17 cellular contexts compared by ENCODE assay signal in genomic region chr14:93239869-93240677, GRCh38. TPM values are rescaled to one million over a fixed set of nuclear protein-coding genes. Genes with fewer than 3 reads are reported as not detected.
DNase-seq lines count a peak whose midpoint lies in the region; ATAC-seq and TF ChIP-seq lines count a peak whose summit lies in the region.
"Had no signal": no experiment of that assay in that cellular context is flagged by ENCODE, and none has a peak within 500 bp of the region (broad histone marks: within the 10 kb centered on the region; RNA-seq: fewer than 3 reads in every experiment).

No MANE protein-coding gene starts in this region.

- H3K4me3 Mint-ChIP-seq in glutamatergic neuron (ENCODE audit: unreplicated experiment) = no peak overlapping the region
- H3K4me3 Mint-ChIP-seq: activated B cell treated with CpG ODN at 0.5 μM for 24 hours, B cell, neural progenitor cell had no signal

- H3K9ac ChIP-seq in GM23248 = no peak overlapping the region
- H3K9ac ChIP-seq: neural progenitor cell had no signal

- in situ Hi-C loops in GM23248 (cut with MboI) = loop anchor here (25.0 kb wide), 1 partner anchor 297 kb away; no protein-coding TSS in a partner anchor

- H3K27ac Mint-ChIP-seq in glutamatergic neuron (ENCODE audit: unreplicated experiment) = no peak overlapping the region
- H3K27ac Mint-ChIP-seq: activated B cell treated with CpG ODN at 0.5 μM for 24 hours, B cell, neural progenitor cell had no signal

- TF ChIP-seq EP300 in stomach (IDR thresholded peaks at IDR 0.05) = no peak

- peaks cover 5% of the 10 kb centered on the region for H3K4me1 Mint-ChIP-seq in glutamatergic neuron (ENCODE audit: low read depth, unreplicated experiment)
- H3K4me1 Mint-ChIP-seq: activated B cell treated with CpG ODN at 0.5 μM for 24 hours, B cell, neural progenitor cell had no signal

- intact Hi-C loops in testis (cut with DNase I; ENCODE audit: low total_unique reads) (no loop called here), stomach (cut with DNase I; ENCODE audit: low total_unique reads) (no loop called here)

- ATAC-seq in RWPE2 (ENCODE audit: low read depth) (peak; percentile 98), GM19463 (IDR thresholded peaks at IDR 0.05; ENCODE audit: unreplicated experiment) (no peak)
- ATAC-seq: left ventricle myocardium superior, upper lobe of right lung had no signal

- peaks cover 15% of the 10 kb centered on the region for H3K4me1 ChIP-seq in GM23248 (ENCODE audit: insufficient read depth)
- H3K4me1 ChIP-seq in RWPE2 (ENCODE audit: insufficient read depth, poor library complexity, severe bottlenecking) = peaks cover 12% of the 10 kb centered on the region
- H3K4me1 ChIP-seq in testis = no peaks in the 10 kb centered on the region
- H3K4me1 ChIP-seq in stomach = no peaks in the 10 kb centered on the region
- H3K4me1 ChIP-seq: neural progenitor cell, SJCRH30, upper lobe of right lung had no signal

- no peaks in the 10 kb centered on the region for H3K79me2 ChIP-seq in GM23248 (ENCODE audit: insufficient read depth)

- H3K9me3 ChIP-seq in GM23248 (ENCODE audit: low read depth) = no peaks in the 10 kb centered on the region
- no peaks in the 10 kb centered on the region for H3K9me3 ChIP-seq in RWPE2 (ENCODE audit: severe bottlenecking)
- H3K9me3 ChIP-seq in testis = no peaks in the 10 kb centered on the region
- H3K9me3 ChIP-seq in stomach = no peaks in the 10 kb centered on the region
- H3K9me3 ChIP-seq: SJCRH30, upper lobe of right lung had no signal

- H3K27ac ChIP-seq in GM23248 (peak overlapping the region; percentile 38; the same call in 1 of the 2 replicates), RWPE2 (ENCODE audit: poor library complexity, severe bottlenecking) (peak overlapping the region; percentile 56), testis (no peak overlapping the region), stomach (no peak overlapping the region)
- H3K27ac ChIP-seq: neural progenitor cell, SJCRH30, upper lobe of right lung had no signal

- peaks cover 17% of the 10 kb centered on the region; the same call in 1 of the 2 replicates for H3F3A ChIP-seq in GM23248 (ENCODE audit: insufficient read depth)

- WGBS in GM23248 (ENCODE audit: low coverage in 1 of 2, low lambda C conversion rate in 2 of 2, missing lambda C conversion rate in 2 of 2), 2 experiments = 84 to 89% methylated on average over 25 of the region's 25 CpGs
- 91 to 94% methylated on average over 25 of the region's 25 CpGs for WGBS in testis, 2 donors
- WGBS in stomach, 5 donors = 89 to 97% (median 94%) methylated on average over 25 of the region's 25 CpGs

- H3K9me2 ChIP-seq in GM23248 (ENCODE audit: insufficient read depth) = no peaks in the 10 kb centered on the region

- H3K27me3 ChIP-seq in GM23248 (replicated peaks; ENCODE audit: insufficient read depth) (no peaks in the 10 kb centered on the region), RWPE2 (ENCODE audit: insufficient read depth, poor library complexity, severe bottlenecking) (no peaks in the 10 kb centered on the region), testis (no peaks in the 10 kb centered on the region), stomach (no peaks in the 10 kb centered on the region)
- H3K27me3 ChIP-seq: neural progenitor cell, SJCRH30, upper lobe of right lung had no signal

- H3K9me3 Mint-ChIP-seq in glutamatergic neuron (ENCODE audit: unreplicated experiment) = peaks cover under 1% of the 10 kb centered on the region
- H3K9me3 Mint-ChIP-seq: activated B cell treated with CpG ODN at 0.5 μM for 24 hours, neural progenitor cell had no signal

- DNase-seq in A172 (ENCODE audit: low spot score) (peak; percentile 45), GM23248 (peak; percentile 74), RWPE2 (ENCODE audit: low spot score) (no peak), fibroblast of mammary gland (ENCODE audit: low read depth) (peak; percentile 70), testis (no peak), glutamatergic neuron (no peak), stomach (no peak)
- DNase-seq: activated B cell treated with CpG ODN at 0.5 μM for 24 hours; GF-D8; left ventricle myocardium superior; NCI-H69; SJCRH30; stimulated activated CD4-positive, alpha-beta T cell treated with anti-CD3 and anti-CD28 coated beads, Interleukin-15, amount 100 ng/mL, for 24 hours; upper lobe of right lung had no signal

- no peaks in the 10 kb centered on the region for H4K20me1 ChIP-seq in GM23248 (ENCODE audit: insufficient read depth)

- TF ChIP-seq CTCF in RWPE2 (IDR thresholded peaks at IDR 0.05; ENCODE audit: poor library complexity, severe bottlenecking) (no peak), fibroblast of mammary gland (conservative IDR thresholded peaks at IDR 0.05; ENCODE audit: control insufficient read depth, insufficient read depth, low read depth, low read length) (no peak), testis (IDR thresholded peaks at IDR 0.05) (no peak), glutamatergic neuron (IDR thresholded peaks at IDR 0.05; ENCODE audit: partially characterized antibody, unreplicated experiment) (no peak), stomach (IDR thresholded peaks at IDR 0.05) (no peak)

- peaks cover 29% of the 10 kb centered on the region for H3K36me3 ChIP-seq in GM23248 (ENCODE audit: low read depth)
- peaks cover 37% of the 10 kb centered on the region for H3K36me3 ChIP-seq in RWPE2 (ENCODE audit: low read depth)
- H3K36me3 ChIP-seq in testis (ENCODE audit: low read depth, missing control alignments) = no peaks in the 10 kb centered on the region
- peaks cover 31 to 57% (median 55%) of the 10 kb centered on the region in 4 donors for H3K36me3 ChIP-seq in stomach
- H3K36me3 ChIP-seq: neural progenitor cell had no signal

- no peaks in the 10 kb centered on the region for H3K36me3 Mint-ChIP-seq in glutamatergic neuron (ENCODE audit: unreplicated experiment)

- no peak for TF ChIP-seq POLR2A in testis (IDR thresholded peaks at IDR 0.05)
- no peak for TF ChIP-seq POLR2A in stomach (IDR thresholded peaks at IDR 0.05)

- no peak overlapping the region for H3K4me3 ChIP-seq in GM23248
- no peak overlapping the region for H3K4me3 ChIP-seq in RWPE2 (ENCODE audit: severe bottlenecking)
- no peak overlapping the region for H3K4me3 ChIP-seq in fibroblast of mammary gland (ENCODE audit: control insufficient read depth, low read depth, low read length)
- no peak overlapping the region for H3K4me3 ChIP-seq in testis
- H3K4me3 ChIP-seq in stomach = no peak overlapping the region
- H3K4me3 ChIP-seq: neural progenitor cell, SJCRH30, upper lobe of right lung had no signal

- H3K4me2 ChIP-seq in GM23248 (ENCODE audit: unreplicated experiment) = peak overlapping the region; percentile 62
- H3K4me2 ChIP-seq: neural progenitor cell had no signal

- no peak overlapping the region for H2AFZ ChIP-seq in GM23248
- H2AFZ ChIP-seq: neural progenitor cell had no signal

- no peaks in the 10 kb centered on the region for H3K27me3 Mint-ChIP-seq in glutamatergic neuron (ENCODE audit: unreplicated experiment)
- H3K27me3 Mint-ChIP-seq: activated B cell treated with CpG ODN at 0.5 μM for 24 hours, B cell had no signal

RNA-seq across cellular contexts. Expression of gene UBR7, which starts 33.0 kb away (rescaled TPM):
- 28.0 and 46.8 TPM in 2 replicates for total RNA-seq in A172 (2014; rRNA removed; shearing (Covaris generic))
- 28.7 and 42.9 TPM in 2 replicates for total RNA-seq in GM23248 (2014; rRNA removed; shearing (Covaris generic))
- polyA plus RNA-seq in GM23248 (2016; fragmentation: Nextera tagmentation; extraction: Ambion mirVana) (23.8 and 24.0 TPM in 2 replicates), testis (ENCODE audit: insufficient read depth, low read depth, low replicate concordance) (50.5 TPM), stomach (10 to 100 TPM; 11.9 to 16.5 (median 15.6) TPM)
- total RNA-seq in testis (10 to 100 TPM; 35.5 to 36.1 TPM), glutamatergic neuron (ENCODE audit: unreplicated experiment) (17.4 TPM), stomach (100 to 1,000 TPM in 1 of 5 donors, 10 to 100 TPM in 3, 1 to 10 TPM in 1; 8.8 to 124 (median 31.0) TPM)

RNA-seq across cellular contexts. Expression of gene GON7, which starts 33.2 kb away (rescaled TPM):
- 27.8 and 34.1 TPM in 2 replicates for total RNA-seq in A172 (2014; rRNA removed; shearing (Covaris generic))
- 13.2 and 16.5 TPM in 2 replicates for total RNA-seq in GM23248 (2014; rRNA removed; shearing (Covaris generic))
- 18.3 and 19.0 TPM in 2 replicates for polyA plus RNA-seq in GM23248 (2016; fragmentation: Nextera tagmentation; extraction: Ambion mirVana)
- 10 to 100 TPM in 1 of 2 donors, 1 to 10 TPM in 1; 7.8 to 10.2 TPM for total RNA-seq in testis
- polyA plus RNA-seq in testis (ENCODE audit: insufficient read depth, low read depth, low replicate concordance) = 14.9 TPM
- 6.5 TPM for total RNA-seq in glutamatergic neuron (ENCODE audit: unreplicated experiment)
- 10 to 100 TPM in 2 of 5 donors, 1 to 10 TPM in 3; 2.9 to 17.8 (median 4.9) TPM for total RNA-seq in stomach
- polyA plus RNA-seq in stomach = 10 to 100 TPM; 17.6 to 36.0 (median 25.9) TPM

RNA-seq across cellular contexts. Expression of gene LYSET, which starts 55.0 kb away (rescaled TPM):
- total RNA-seq in A172 (2014; rRNA removed; shearing (Covaris generic)) = 17.8 and 30.3 TPM in 2 replicates
- 6.2 and 7.7 TPM in 2 replicates for total RNA-seq in GM23248 (2014; rRNA removed; shearing (Covaris generic))
- 18.5 and 18.7 TPM in 2 replicates for polyA plus RNA-seq in GM23248 (2016; fragmentation: Nextera tagmentation; extraction: Ambion mirVana)
- 10 to 100 TPM; 11.9 to 15.2 TPM for total RNA-seq in testis
- 11.1 TPM for polyA plus RNA-seq in testis (ENCODE audit: insufficient read depth, low read depth, low replicate concordance)
- total RNA-seq in glutamatergic neuron (ENCODE audit: unreplicated experiment) = 15.9 TPM
- total RNA-seq in stomach = 10 to 100 TPM in 1 of 5 donors, 1 to 10 TPM in 2, under 1 TPM in 2; 0.87 to 11.6 (median 2.9) TPM
- 10 to 100 TPM; 19.3 to 23.8 (median 21.6) TPM for polyA plus RNA-seq in stomach

RNA-seq across cellular contexts. Expression of gene MOAP1, which starts 55.4 kb away (rescaled TPM):
- 12.1 and 13.2 TPM in 2 replicates for total RNA-seq in A172 (2014; rRNA removed; shearing (Covaris generic))
- total RNA-seq in GM23248 (2014; rRNA removed; shearing (Covaris generic)) = 17.5 and 18.3 TPM in 2 replicates
- 9.8 and 11.8 TPM in 2 replicates for polyA plus RNA-seq in GM23248 (2016; fragmentation: Nextera tagmentation; extraction: Ambion mirVana)
- total RNA-seq in testis = 10 to 100 TPM; 22.4 to 25.5 TPM
- polyA plus RNA-seq in testis (ENCODE audit: insufficient read depth, low read depth, low replicate concordance) = 22.6 TPM
- 60.4 TPM for total RNA-seq in glutamatergic neuron (ENCODE audit: unreplicated experiment)
- total RNA-seq in stomach = 10 to 100 TPM in 2 of 5 donors, 1 to 10 TPM in 2, under 1 TPM in 1; 0.87 to 44.1 (median 9.4) TPM
- 10 to 100 TPM; 18.3 to 26.0 (median 20.1) TPM for polyA plus RNA-seq in stomach

Comparison
In these comparisons a context has a peak if more than half of its experiments do, and no peak if none do; other contexts are left out.
1. DNase-seq: peak in A172 (single experiment), GM23248 (single experiment) and fibroblast of mammary gland (single experiment); none in RWPE2 (single experiment), testis (single experiment), glutamatergic neuron (single experiment) and stomach (single experiment).
2. H3K27ac ChIP-seq: peak in GM23248 (single experiment) and RWPE2 (single experiment); none in testis (0 of 2) and stomach (0 of 5).